13 cellular contexts compared by ENCODE assay signal in genomic region chr16:74574146-74574545, GRCh38. TPM values are rescaled to one million over a fixed set of nuclear protein-coding genes. Genes with fewer than 3 reads are reported as not detected.
DNase-seq lines count a peak whose midpoint lies in the region; ATAC-seq and TF ChIP-seq lines count a peak whose summit lies in the region.
"Had no signal": no experiment of that assay in that cellular context is flagged by ENCODE, and none has a peak within 500 bp of the region (broad histone marks: within the 10 kb centered on the region; RNA-seq: fewer than 3 reads in every experiment).

No MANE protein-coding gene starts in this region.

- H3K4me3 Mint-ChIP-seq in activated naive CD8-positive, alpha-beta T cell = no peak overlapping the region
- no peak overlapping the region for H3K4me3 Mint-ChIP-seq in activated naive CD8-positive, alpha-beta T cell treated with anti-CD3 and anti-CD28 coated beads for 36 hours
- H3K4me3 Mint-ChIP-seq in brain = peak overlapping the region in 2 of 5 experiments; percentile 63 to 71
- H3K4me3 Mint-ChIP-seq: GM23338 had no signal

- H3K4me3 ChIP-seq in mesenchymal stem cell (ENCODE audit: insufficient read depth in 1 of 2, low read depth in 1 of 2, low read length in 2 of 2) (no peak overlapping the region), psoas muscle (no peak overlapping the region)
- H3K4me3 ChIP-seq: GM23338 had no signal

- peaks cover 19% of the 10 kb centered on the region for H3K79me1 ChIP-seq in mesenchymal stem cell (replicated peaks; ENCODE audit: low read length, poor library complexity, severe bottlenecking)

- H3K36me3 ChIP-seq in mesenchymal stem cell (ENCODE audit: control insufficient read depth in 1 of 2, insufficient read depth in 2 of 2, low read depth in 1 of 2, low read length in 2 of 2) (no peaks in the 10 kb centered on the region), psoas muscle (ENCODE audit: insufficient read depth in 1 of 2, low read depth in 1 of 2) (no peaks in the 10 kb centered on the region)

- H3K4me1 Mint-ChIP-seq in activated naive CD8-positive, alpha-beta T cell (ENCODE audit: low read depth) = peaks cover 78% of the 10 kb centered on the region
- peaks cover 66% of the 10 kb centered on the region for H3K4me1 Mint-ChIP-seq in activated naive CD8-positive, alpha-beta T cell treated with anti-CD3 and anti-CD28 coated beads for 36 hours
- peaks cover 69% of the 10 kb centered on the region for H3K4me1 Mint-ChIP-seq in brain

- H3K4me2 ChIP-seq in mesenchymal stem cell (ENCODE audit: low read length, poor library complexity, severe bottlenecking) = no peak overlapping the region
- H3K4me2 ChIP-seq: GM23338 had no signal

- peaks cover 5% of the 10 kb centered on the region for H3K4me1 ChIP-seq in mesenchymal stem cell (ENCODE audit: control insufficient read depth, insufficient read depth, low read depth, low read length)
- peaks cover 54% of the 10 kb centered on the region for H3K4me1 ChIP-seq in psoas muscle

- TF ChIP-seq CTCF in brain (conservative IDR thresholded peaks at IDR 0.05) (no peak), psoas muscle (IDR thresholded peaks at IDR 0.05) (no peak)

- H3K27me3 Mint-ChIP-seq in activated naive CD8-positive, alpha-beta T cell = no peaks in the 10 kb centered on the region
- no peaks in the 10 kb centered on the region for H3K27me3 Mint-ChIP-seq in activated naive CD8-positive, alpha-beta T cell treated with anti-CD3 and anti-CD28 coated beads for 36 hours
- no peaks in the 10 kb centered on the region for H3K27me3 Mint-ChIP-seq in brain

- H3K9me3 ChIP-seq in mesenchymal stem cell (ENCODE audit: control insufficient read depth, low read length) (no peaks in the 10 kb centered on the region), psoas muscle (no peaks in the 10 kb centered on the region)
- H3K9me3 ChIP-seq: Caco-2 had no signal

- H4K91ac ChIP-seq in mesenchymal stem cell (ENCODE audit: low read length) = no peak overlapping the region

- no peak overlapping the region for H3K4ac ChIP-seq in mesenchymal stem cell (ENCODE audit: low read depth in 1 of 2, low read length in 2 of 2)

- H2BK120ac ChIP-seq in mesenchymal stem cell (ENCODE audit: low read depth, low read length) = no peak overlapping the region

- peaks cover 5% of the 10 kb centered on the region for H3K36me3 Mint-ChIP-seq in activated naive CD8-positive, alpha-beta T cell
- H3K36me3 Mint-ChIP-seq in activated naive CD8-positive, alpha-beta T cell treated with anti-CD3 and anti-CD28 coated beads for 36 hours = peaks cover 12% of the 10 kb centered on the region
- H3K36me3 Mint-ChIP-seq in brain = peaks cover 18% of the 10 kb centered on the region

- no peak overlapping the region for H2AFZ ChIP-seq in mesenchymal stem cell (ENCODE audit: low read depth, low read length)
- H2AFZ ChIP-seq: GM23338 had no signal

- H2BK12ac ChIP-seq in mesenchymal stem cell (ENCODE audit: low read length in 2 of 2) = no peak overlapping the region

- H2BK15ac ChIP-seq in mesenchymal stem cell (ENCODE audit: low read depth, poor library complexity, severe bottlenecking) = no peak overlapping the region

- H3K14ac ChIP-seq in mesenchymal stem cell (ENCODE audit: low read length in 2 of 2) = no peak overlapping the region

- H2AK5ac ChIP-seq in mesenchymal stem cell (ENCODE audit: low read length, severe bottlenecking) = no peak overlapping the region

- H2BK5ac ChIP-seq in mesenchymal stem cell (ENCODE audit: low read depth, low read length, poor library complexity, severe bottlenecking) = no peak overlapping the region

- ATAC-seq in psoas muscle (no peak), GM21529 (IDR thresholded peaks at IDR 0.05; ENCODE audit: unreplicated experiment) (no peak)
- ATAC-seq: GM23338 had no signal

- no peak overlapping the region for H3K18ac ChIP-seq in mesenchymal stem cell (ENCODE audit: low read depth in 1 of 2, low read length in 2 of 2)

- no CpG with 5 or more reads among the region's 2 CpGs for WGBS in mesenchymal stem cell
- WGBS in psoas muscle, 3 donors = 82 to 86% (median 85%) methylated on average over 2 of the region's 2 CpGs

- H3K23ac ChIP-seq in mesenchymal stem cell (ENCODE audit: low read length in 2 of 2) = no peak overlapping the region

- H3K27me3 ChIP-seq in mesenchymal stem cell (ENCODE audit: control insufficient read depth in 1 of 2, insufficient read depth in 1 of 2, low read length in 2 of 2) = no peaks in the 10 kb centered on the region
- H3K27me3 ChIP-seq in psoas muscle (ENCODE audit: insufficient read depth in 3 of 3, low read length in 2 of 3) = no peaks in the 10 kb centered on the region

- no peak overlapping the region for H4K8ac ChIP-seq in mesenchymal stem cell (ENCODE audit: low read length)

- intact Hi-C loops in psoas muscle (cut with DNase I) = no loop called here

- H3K9ac ChIP-seq in mesenchymal stem cell (ENCODE audit: low read length) = no peak overlapping the region

- no peaks in the 10 kb centered on the region for H3K9me3 Mint-ChIP-seq in activated naive CD8-positive, alpha-beta T cell (ENCODE audit: low read depth)
- no peaks in the 10 kb centered on the region for H3K9me3 Mint-ChIP-seq in activated naive CD8-positive, alpha-beta T cell treated with anti-CD3 and anti-CD28 coated beads for 36 hours
- H3K9me3 Mint-ChIP-seq in brain = no peaks in the 10 kb centered on the region
- H3K9me3 Mint-ChIP-seq: GM23338 had no signal

- DNase-seq in activated naive CD8-positive, alpha-beta T cell treated with anti-CD3 and anti-CD28 coated beads for 36 hours = no peak
- DNase-seq in DMS 273 treated with DMSO at 0.1 percent for 48 hours (lab: John Stamatoyannopoulos, UW) (peak; percentile 23), mesenchymal stem cell (no peak), psoas muscle (no peak)
- DNase-seq: Caco-2, NCI-H1417 treated with DMSO at 0.1 percent for 48 hours, NCI-H2081 treated with DMSO at 0.1 percent for 48 hours, NCI-H226, NCI-H526 had no signal

- H3K27ac Mint-ChIP-seq in activated naive CD8-positive, alpha-beta T cell = peak overlapping the region; percentile 54
- H3K27ac Mint-ChIP-seq in activated naive CD8-positive, alpha-beta T cell treated with anti-CD3 and anti-CD28 coated beads for 36 hours = no peak overlapping the region
- H3K27ac Mint-ChIP-seq in brain = peak overlapping the region; percentile 20 to 90 (median 81)
- H3K27ac Mint-ChIP-seq: GM23338 had no signal

- H3K27ac ChIP-seq in mesenchymal stem cell (ENCODE audit: low read length, poor library complexity, severe bottlenecking) (no peak overlapping the region), psoas muscle (no peak overlapping the region)

RNA-seq across cellular contexts. Expression of gene GLG1, which starts 32.8 kb away (rescaled TPM):
- 10 to 100 TPM; 58.7 to 60.8 TPM for total RNA-seq in activated naive CD8-positive, alpha-beta T cell treated with anti-CD3 and anti-CD28 coated beads for 36 hours
- 88.0 TPM for polyA plus RNA-seq in brain (ENCODE audit: insufficient read depth, low read depth, low replicate concordance)
- polyA plus RNA-seq in mesenchymal stem cell (2013, experiment 1 of 2) = 117 TPM
- 111 TPM for polyA plus RNA-seq in mesenchymal stem cell (2013, experiment 2 of 2)
- total RNA-seq in psoas muscle = 100 to 1,000 TPM in 1 of 4 donors, 10 to 100 TPM in 3; 60.1 to 107 (median 76.5) TPM
- 10 to 100 TPM; 19.7 to 57.6 (median 24.6) TPM for polyA plus RNA-seq in psoas muscle
